Comparison of ENCODE assay signal across 28 cellular contexts in the genomic region with DNA sequence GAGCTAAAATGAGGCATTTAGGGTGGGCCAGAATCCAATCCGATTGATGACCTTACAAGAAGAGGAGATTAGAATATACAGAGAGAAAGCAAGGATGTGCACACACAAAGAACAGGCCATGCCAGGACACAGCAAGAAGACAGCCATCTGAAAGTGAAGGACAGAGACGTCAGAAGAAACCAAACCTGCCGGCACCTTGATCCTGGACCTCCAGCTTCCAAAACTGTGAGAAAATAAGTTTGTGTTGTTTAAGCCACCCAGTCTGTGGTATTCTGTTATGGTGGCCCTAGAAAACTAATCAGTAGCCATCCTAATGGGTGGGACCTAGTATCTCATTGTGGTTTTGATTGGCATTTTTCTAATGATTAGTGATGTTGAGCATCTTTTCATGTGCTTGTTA. TPM values are rescaled to one million over a fixed set of nuclear protein-coding genes. Genes with fewer than 3 reads are reported as not detected.
"Had no signal": no experiment of that assay in that cellular context is flagged by ENCODE, and none has a peak within 500 bp of the region (broad histone marks: within the 10 kb centered on the region; RNA-seq: fewer than 3 reads in every experiment).

No MANE protein-coding gene starts in this region.

- H3K4me1 ChIP-seq: stomach, suprapubic skin, testis, thyroid gland, tibial artery, tibial nerve, upper lobe of right lung, uterus, vagina had no signal

- H3K36me3 Mint-ChIP-seq: stimulated activated effector memory CD8-positive, alpha-beta T cell treated with anti-CD3 and anti-CD28 coated beads, Interleukin-12 subunit alpha, Interleukin-12 subunit beta, amount 100 ng/mL, for 72 hours; stimulated activated memory B cell treated with anti-CD40 and anti-IgM and Interleukin-4, amounts not matched to agents 10 μg/mL and 1 μg/mL and 100 μg/mL, for 72 hours; stimulated activated naive B cell treated with anti-CD40 and anti-IgM and Interleukin-4, amounts not matched to agents 10 μg/mL and 1 μg/mL and 100 μg/mL, for 72 hours; type B pancreatic cell had no signal

- ATAC-seq: stimulated activated effector memory CD8-positive, alpha-beta T cell treated with anti-CD3 and anti-CD28 coated beads, Interleukin-12 subunit alpha, Interleukin-12 subunit beta, amount 100 ng/mL, for 72 hours; stimulated activated memory B cell treated with anti-CD40 and anti-IgM and Interleukin-4, amounts not matched to agents 10 μg/mL and 1 μg/mL and 100 μg/mL, for 72 hours; stimulated activated naive B cell treated with anti-CD40 and anti-IgM and Interleukin-4, amounts not matched to agents 10 μg/mL and 1 μg/mL and 100 μg/mL, for 72 hours; stimulated activated naive CD8-positive, alpha-beta T cell treated with anti-CD3 and anti-CD28 coated beads, Interleukin-15, amount 100 ng/mL, for 72 hours; stimulated activated naive CD8-positive, alpha-beta T cell treated with anti-CD3 and anti-CD28 coated beads, Interleukin-15, Interleukin-2, amounts not matched to agents 100 U/mL and 50 U/mL, for 24 hours; upper lobe of right lung had no signal

- H3K9me3 Mint-ChIP-seq: stimulated activated effector memory CD8-positive, alpha-beta T cell treated with anti-CD3 and anti-CD28 coated beads, Interleukin-12 subunit alpha, Interleukin-12 subunit beta, amount 100 ng/mL, for 72 hours; stimulated activated memory B cell treated with anti-CD40 and anti-IgM and Interleukin-4, amounts not matched to agents 10 μg/mL and 1 μg/mL and 100 μg/mL, for 72 hours; stimulated activated naive CD8-positive, alpha-beta T cell treated with anti-CD3 and anti-CD28 coated beads, Interleukin-15, amount 100 ng/mL, for 72 hours; stimulated activated naive CD8-positive, alpha-beta T cell treated with anti-CD3 and anti-CD28 coated beads, Interleukin-15, Interleukin-2, amounts not matched to agents 100 ng/mL and 50 ng/mL, for 24 hours had no signal

- H3K9me3 ChIP-seq: stomach, suprapubic skin, testis, thoracic aorta, thyroid gland, tibial artery, tibial nerve, transverse colon, upper lobe of left lung, upper lobe of right lung, uterus, vagina had no signal

- H3K27ac Mint-ChIP-seq: stimulated activated effector memory CD8-positive, alpha-beta T cell treated with anti-CD3 and anti-CD28 coated beads, Interleukin-12 subunit alpha, Interleukin-12 subunit beta, amount 100 ng/mL, for 72 hours; stimulated activated memory B cell treated with anti-CD40 and anti-IgM and Interleukin-4, amounts not matched to agents 10 μg/mL and 1 μg/mL and 100 μg/mL, for 72 hours; stimulated activated naive B cell treated with anti-CD40 and anti-IgM and Interleukin-4, amounts not matched to agents 10 μg/mL and 1 μg/mL and 100 μg/mL, for 72 hours; stimulated activated naive CD8-positive, alpha-beta T cell treated with anti-CD3 and anti-CD28 coated beads, Interleukin-15, amount 100 ng/mL, for 72 hours; stimulated activated naive CD8-positive, alpha-beta T cell treated with anti-CD3 and anti-CD28 coated beads, Interleukin-15, Interleukin-2, amounts not matched to agents 100 ng/mL and 50 ng/mL, for 24 hours; type B pancreatic cell had no signal

- H3K27me3 Mint-ChIP-seq: stimulated activated memory B cell treated with anti-CD40 and anti-IgM and Interleukin-4, amounts not matched to agents 10 μg/mL and 1 μg/mL and 100 μg/mL, for 72 hours; stimulated activated naive B cell treated with anti-CD40 and anti-IgM and Interleukin-4, amounts not matched to agents 10 μg/mL and 1 μg/mL and 100 μg/mL, for 72 hours; stimulated activated naive CD8-positive, alpha-beta T cell treated with anti-CD3 and anti-CD28 coated beads, Interleukin-15, Interleukin-2, amounts not matched to agents 100 ng/mL and 50 ng/mL, for 24 hours had no signal

- DNase-seq: stimulated activated CD4-positive, alpha-beta T cell treated with anti-CD3 and anti-CD28 coated beads, Interleukin-2, amount 100 ng/mL, for 48 hours; stimulated activated CD4-positive, alpha-beta T cell treated with anti-CD3 and anti-CD28 coated beads, Interleukin-4, amount 100 ng/mL, for 1 hour; stimulated activated CD4-positive, alpha-beta T cell treated with anti-CD3 and anti-CD28 coated beads, Interleukin-4, amount 100 ng/mL, for 24 hours; stimulated activated CD4-positive, alpha-beta T cell treated with anti-CD3 and anti-CD28 coated beads, Interleukin-4, amount 100 ng/mL, for 4 hours; stimulated activated CD8-positive, alpha-beta memory T cell treated with anti-CD3 and anti-CD28 coated beads, Interleukin-4, amount 100 ng/mL, for 48 hours; stimulated activated naive B cell treated with anti-CD40 and anti-IgM and Interleukin-4, amounts not matched to agents 10 μg/mL and 1 μg/mL and 100 μg/mL, for 72 hours; stimulated activated naive CD4-positive, alpha-beta T cell; stimulated activated naive CD4-positive, alpha-beta T cell treated with Interleukin-2 at 50 U/mL for 16 hours; stimulated activated naive CD8-positive, alpha-beta T cell treated with anti-CD3 and anti-CD28 coated beads, Interleukin-15, amount 100 ng/mL, for 72 hours; stimulated activated naive CD8-positive, alpha-beta T cell treated with anti-CD3 and anti-CD28 coated beads, Interleukin-15, Interleukin-2, amounts not matched to agents 100 U/mL and 50 U/mL, for 24 hours; stomach; substantia nigra; thyroid gland; transverse colon; trophoblast cell; upper lobe of left lung; upper lobe of right lung; uterus had no signal

- H3K27me3 ChIP-seq: stomach, suprapubic skin, testis, thyroid gland, tibial artery, tibial nerve, transverse colon, upper lobe of left lung, upper lobe of right lung, uterus, vagina had no signal

- H3K4me3 Mint-ChIP-seq: stimulated activated effector memory CD8-positive, alpha-beta T cell treated with anti-CD3 and anti-CD28 coated beads, Interleukin-12 subunit alpha, Interleukin-12 subunit beta, amount 100 ng/mL, for 72 hours; stimulated activated memory B cell treated with anti-CD40 and anti-IgM and Interleukin-4, amounts not matched to agents 10 μg/mL and 1 μg/mL and 100 μg/mL, for 72 hours; stimulated activated naive B cell treated with anti-CD40 and anti-IgM and Interleukin-4, amounts not matched to agents 10 μg/mL and 1 μg/mL and 100 μg/mL, for 72 hours; stimulated activated naive CD8-positive, alpha-beta T cell treated with anti-CD3 and anti-CD28 coated beads, Interleukin-15, amount 100 ng/mL, for 72 hours; stimulated activated naive CD8-positive, alpha-beta T cell treated with anti-CD3 and anti-CD28 coated beads, Interleukin-15, Interleukin-2, amounts not matched to agents 100 ng/mL and 50 ng/mL, for 24 hours; type B pancreatic cell had no signal

- H3K4me3 ChIP-seq: stomach, suprapubic skin, testis, thoracic aorta, thyroid gland, tibial artery, tibial nerve, transverse colon, upper lobe of left lung, upper lobe of right lung, uterus, vagina had no signal

- H3K27ac ChIP-seq: stomach, suprapubic skin, testis, thoracic aorta, thyroid gland, tibial artery, tibial nerve, transverse colon, upper lobe of left lung, upper lobe of right lung, uterus, vagina had no signal

- H3K36me3 ChIP-seq: stomach, suprapubic skin, thoracic aorta, thyroid gland, tibial artery, tibial nerve, transverse colon, upper lobe of left lung, upper lobe of right lung, uterus, vagina had no signal

- H3K4me1 Mint-ChIP-seq: stimulated activated effector memory CD8-positive, alpha-beta T cell treated with anti-CD3 and anti-CD28 coated beads, Interleukin-12 subunit alpha, Interleukin-12 subunit beta, amount 100 ng/mL, for 72 hours; stimulated activated memory B cell treated with anti-CD40 and anti-IgM and Interleukin-4, amounts not matched to agents 10 μg/mL and 1 μg/mL and 100 μg/mL, for 72 hours; stimulated activated naive B cell treated with anti-CD40 and anti-IgM and Interleukin-4, amounts not matched to agents 10 μg/mL and 1 μg/mL and 100 μg/mL, for 72 hours; stimulated activated naive CD8-positive, alpha-beta T cell treated with anti-CD3 and anti-CD28 coated beads, Interleukin-15, amount 100 ng/mL, for 72 hours had no signal

RNA-seq across cellular contexts. Expression of a gene that starts 41.7 kb away (rescaled TPM):
- total RNA-seq: thyroid gland, transverse colon, vagina had no signal
